In the genomic region with DNA sequence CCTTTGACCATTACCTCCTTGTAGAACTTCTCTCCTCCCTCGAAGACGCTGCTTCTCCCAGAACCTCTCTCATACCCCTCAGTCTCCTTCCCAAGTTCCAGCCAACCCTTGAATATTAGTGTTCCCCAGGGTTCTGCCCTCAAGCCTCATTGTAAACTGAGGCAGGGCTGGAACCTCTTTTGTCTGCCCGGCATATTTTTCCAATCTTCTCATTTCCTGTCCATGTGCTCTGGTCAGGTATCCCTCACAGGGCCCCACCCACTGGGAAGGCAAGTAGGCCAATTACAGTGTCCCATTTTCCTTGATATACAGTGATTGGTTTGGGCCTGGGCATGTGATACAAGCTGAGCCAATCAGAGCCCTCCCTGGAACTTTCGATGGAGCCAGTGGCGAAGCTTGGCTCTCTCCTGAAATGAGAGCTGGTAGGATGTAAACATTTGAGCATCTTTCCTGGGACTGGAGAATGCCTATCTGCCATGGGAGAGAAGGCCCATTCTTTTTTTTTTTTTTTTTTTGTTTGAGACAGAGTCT, we compare ENCODE assay signal across 1 cellular context.
A peak's percentile ranks its signal among the peaks of the same experiment; 100 is the strongest.
TF ChIP-seq lines count a peak whose summit lies in the region.

No MANE protein-coding gene starts in this region.

TF ChIP-seq in IMR-90, 13 proteins besides CTCF, POLR2A, EP300 and RAD21:
- TF ChIP-seq, protein P1, sequence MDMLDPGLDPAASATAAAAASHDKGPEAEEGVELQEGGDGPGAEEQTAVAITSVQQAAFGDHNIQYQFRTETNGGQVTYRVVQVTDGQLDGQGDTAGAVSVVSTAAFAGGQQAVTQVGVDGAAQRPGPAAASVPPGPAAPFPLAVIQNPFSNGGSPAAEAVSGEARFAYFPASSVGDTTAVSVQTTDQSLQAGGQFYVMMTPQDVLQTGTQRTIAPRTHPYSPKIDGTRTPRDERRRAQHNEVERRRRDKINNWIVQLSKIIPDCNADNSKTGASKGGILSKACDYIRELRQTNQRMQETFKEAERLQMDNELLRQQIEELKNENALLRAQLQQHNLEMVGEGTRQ (IDR thresholded peaks at IDR 0.05; ENCODE audit: low read depth, low read length): peak; percentile 71
- no peak for TF ChIP-seq MAZ (IDR thresholded peaks at IDR 0.05; ENCODE audit: borderline replicate concordance, low read depth, low read length)
